In genomic region chr17:53806473-53806872, GRCh38 we compare ENCODE assay signal across 32 cellular contexts.
"Had no signal": no experiment of that assay in that cellular context is flagged by ENCODE, and none has a peak within 500 bp of the region (broad histone marks: within the 10 kb centered on the region; RNA-seq: fewer than 3 reads in every experiment).

No MANE protein-coding gene starts in this region.

- DNase-seq: Karpas-422, KG1, NCI-H1048, NCI-H1092 treated with DMSO at 0.1 percent for 48 hours, NCI-H1105 treated with DMSO at 0.1 percent for 48 hours, NCI-H1417, NCI-H1436, NCI-H146, NCI-H1694, NCI-H187, NCI-H1930, NCI-H2029 treated with DMSO at 0.1 percent for 48 hours, NCI-H2081 treated with DMSO at 0.1 percent for 48 hours, NCI-H2107, NCI-H2171, NCI-H226, NCI-H446 treated with DMSO at 0.1 percent for 48 hours, NCI-H510A, NCI-H524, NCI-H526, NCI-H69, NCI-H748 treated with DMSO at 0.1 percent for 48 hours, NCI-H82, PC-9, SHP77, SIG-M5, SJCRH30, T-cell had no signal

- H3K27ac ChIP-seq: PC-9, RWPE1, SJCRH30, SK-N-MC had no signal

- H3K36me3 ChIP-seq: SJCRH30 had no signal

- H3K9me3 ChIP-seq: SJCRH30 had no signal

- H3K4me2 ChIP-seq: PC-9 had no signal

- H3K4me3 ChIP-seq: PC-9, SJCRH30, SK-N-MC had no signal

- ATAC-seq: Panc1, Right ventricle myocardium inferior, T-cell had no signal

- H3K27me3 ChIP-seq: SJCRH30 had no signal

- H3K4me1 ChIP-seq: SJCRH30 had no signal
